In the genomic region with DNA sequence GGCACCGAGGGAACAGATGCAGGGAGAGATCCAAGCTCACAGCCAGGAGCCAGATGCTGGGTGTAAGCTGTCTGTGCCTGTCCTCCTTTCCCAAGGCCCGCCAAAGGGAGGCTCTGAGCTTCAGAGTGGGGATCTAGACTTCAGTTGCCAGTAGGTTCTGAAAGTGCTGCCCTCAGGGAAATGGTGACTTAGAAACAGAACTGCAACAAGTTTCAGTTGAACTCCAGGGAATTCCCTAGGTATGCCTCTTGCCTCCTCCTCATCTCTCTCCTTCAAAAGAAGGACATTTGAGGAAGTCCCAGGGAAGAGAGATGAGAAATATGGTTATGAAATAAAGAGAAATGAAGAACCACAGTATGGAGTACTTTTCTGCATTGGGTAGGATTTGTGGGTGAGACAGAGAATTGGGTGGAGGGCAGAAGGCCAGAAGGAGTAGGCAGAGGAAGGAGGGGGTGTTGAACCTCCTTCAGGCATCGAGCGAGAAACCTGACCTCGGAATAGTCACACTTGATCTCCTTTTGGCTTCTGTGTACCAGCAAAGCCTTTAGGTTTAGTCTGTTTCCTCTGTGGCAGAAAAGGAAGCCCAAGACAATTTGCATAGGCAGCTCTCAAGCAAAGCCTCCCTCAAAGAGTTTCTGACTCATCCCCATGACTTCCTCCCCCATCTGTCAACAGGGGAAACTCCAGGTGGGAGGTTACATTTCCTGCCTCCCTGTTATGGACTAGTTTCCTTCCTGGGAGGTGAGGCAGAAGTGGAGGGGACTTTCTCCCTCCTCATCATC, we compare ENCODE assay signal across 8 cellular contexts. TPM values are rescaled to one million over a fixed set of nuclear protein-coding genes. Genes with fewer than 3 reads are reported as not detected.
DNase-seq lines count a peak whose midpoint lies in the region; ATAC-seq, FAIRE-seq and TF ChIP-seq lines count a peak whose summit lies in the region.

No MANE protein-coding gene starts in this region.

- TF ChIP-seq CTCF in WTC11 (IDR thresholded peaks at IDR 0.05) (no peak), natural killer cell (IDR thresholded peaks at IDR 0.05) (no peak), gastroesophageal sphincter (IDR thresholded peaks at IDR 0.05) (no peak)

- peaks cover 0 to 6% (median 0%) of the 10 kb centered on the region in 3 donors for H3K4me1 ChIP-seq in gastroesophageal sphincter

- H3K4me3 ChIP-seq in gastroesophageal sphincter = no peak overlapping the region

- no peaks in the 10 kb centered on the region for H3K36me3 ChIP-seq in gastroesophageal sphincter

- FAIRE-seq in GM12891 (lab: Jason Lieb, UNC) (peak; percentile 88), urothelium cell line (lab: Jason Lieb, UNC) (peak; percentile 83)

- WGBS in gastroesophageal sphincter (ENCODE audit: low coverage in 1 of 2), 2 donors = 20 to 70% methylated on average over 1 to 5 of the region's 5 CpGs

- no peaks in the 10 kb centered on the region for H3K27me3 Mint-ChIP-seq in WTC11 (ENCODE audit: low read depth)
- H3K27me3 Mint-ChIP-seq in natural killer cell (ENCODE audit: low read depth in 2 of 2) = peaks cover 0 to 1% of the 10 kb centered on the region in 2 donors

- POLR2A ChIA-PET in WTC11 (lab: Charles Lee) = interaction anchor here (0.6 kb wide), 1 partner anchor 49 kb away, joined by 3 read pairs; no protein-coding TSS in a partner anchor

- TF ChIP-seq POLR2A in GM12891 (IDR thresholded peaks at IDR 0.05; ENCODE audit: low read depth, low read length) = 0 out of 2 replicates have a peak, but pooled peaks have one; percentile 14
- no peak for TF ChIP-seq POLR2A in gastroesophageal sphincter (IDR thresholded peaks at IDR 0.05)

- H3K27ac ChIP-seq in gastroesophageal sphincter = no peak overlapping the region

- H3K9me3 ChIP-seq in gastroesophageal sphincter = no peaks in the 10 kb centered on the region

- H3K27me3 ChIP-seq in gastroesophageal sphincter = no peaks in the 10 kb centered on the region

- ATAC-seq in WTC11 (peak; percentile 93), natural killer cell (peak; percentile 85 to 93 (median 88)), gastroesophageal sphincter (no peak)

- CTCF ChIA-PET in WTC11 (lab: Charles Lee) = interaction anchor here (0.6 to 2.1 kb wide), 7 partner anchors 14 to 490 kb away, joined by 3 to 11 read pairs (median 4); no protein-coding TSS in a partner anchor

- no peaks in the 10 kb centered on the region; the same call in 1 of the 2 replicates for H3K4me1 Mint-ChIP-seq in WTC11
- H3K4me1 Mint-ChIP-seq in natural killer cell = no peaks in the 10 kb centered on the region

- H3K27ac Mint-ChIP-seq in WTC11 = peak overlapping the region; percentile 85
- H3K27ac Mint-ChIP-seq in natural killer cell = no peak overlapping the region

- intact Hi-C loops in natural killer cell (cut with micrococcal nuclease) = loop anchor here (1.0 to 2.0 kb wide), 2 partner anchors 45 to 65 kb away; a partner anchor contains a TSS

- H3K36me3 Mint-ChIP-seq in WTC11 = no peaks in the 10 kb centered on the region
- no peaks in the 10 kb centered on the region for H3K36me3 Mint-ChIP-seq in natural killer cell

- H3K4me3 Mint-ChIP-seq in WTC11 (no peak overlapping the region), natural killer cell (no peak overlapping the region)

- H3K9me3 Mint-ChIP-seq in WTC11 = peaks cover 12% of the 10 kb centered on the region
- no peaks in the 10 kb centered on the region for H3K9me3 Mint-ChIP-seq in natural killer cell

- TF ChIP-seq EP300 in gastroesophageal sphincter (IDR thresholded peaks at IDR 0.05) = no peak

- peak; percentile 42 for DNase-seq in GM12891 (ENCODE audit: insufficient read length, low spot score)
- DNase-seq in H4 (ENCODE audit: low spot score) = peak; percentile 22
- peak; percentile 91 to 94 for DNase-seq in Kasumi-1 (lab: John Stamatoyannopoulos, UW)
- no peak for DNase-seq in WTC11 (ENCODE audit: low spot score)
- DNase-seq in dermis blood vessel endothelial cell = peak; percentile 94
- peak; percentile 40 for DNase-seq in natural killer cell
- peak; percentile 93 for DNase-seq in urothelium cell line (ENCODE audit: low spot score)

TF ChIP-seq in GM12891, 5 proteins besides CTCF, POLR2A, EP300 and RAD21:
- peak; percentile 89 for TF ChIP-seq SPI1 (IDR thresholded peaks at IDR 0.05; ENCODE audit: low read depth, low read length)
- 0 out of 2 replicates have a peak, but pooled peaks have one; percentile 28 for TF ChIP-seq TAF1 (IDR thresholded peaks at IDR 0.05; ENCODE audit: low read depth, low read length)
- peak; percentile 100 for TF ChIP-seq POU2F2 (IDR thresholded peaks at IDR 0.05; ENCODE audit: low read depth, low read length)
- TF ChIP-seq PAX5 (IDR thresholded peaks at IDR 0.05; ENCODE audit: insufficient read depth, low read length, severe bottlenecking) = peak; percentile 84
- TF ChIP-seq POLR2AphosphoS5 (IDR thresholded peaks at IDR 0.05; ENCODE audit: low read depth, low read length) = peak; percentile 54; the same call in 1 of the 2 replicates

TF ChIP-seq in WTC11, 78 proteins besides CTCF, POLR2A, EP300 and RAD21 (continues in another document):
- peak; percentile 30; the same call in 1 of the 2 replicates for TF ChIP-seq ZNF423 (CRISPR knock-in tag; IDR thresholded peaks at IDR 0.05)
- TF ChIP-seq, protein P1, sequence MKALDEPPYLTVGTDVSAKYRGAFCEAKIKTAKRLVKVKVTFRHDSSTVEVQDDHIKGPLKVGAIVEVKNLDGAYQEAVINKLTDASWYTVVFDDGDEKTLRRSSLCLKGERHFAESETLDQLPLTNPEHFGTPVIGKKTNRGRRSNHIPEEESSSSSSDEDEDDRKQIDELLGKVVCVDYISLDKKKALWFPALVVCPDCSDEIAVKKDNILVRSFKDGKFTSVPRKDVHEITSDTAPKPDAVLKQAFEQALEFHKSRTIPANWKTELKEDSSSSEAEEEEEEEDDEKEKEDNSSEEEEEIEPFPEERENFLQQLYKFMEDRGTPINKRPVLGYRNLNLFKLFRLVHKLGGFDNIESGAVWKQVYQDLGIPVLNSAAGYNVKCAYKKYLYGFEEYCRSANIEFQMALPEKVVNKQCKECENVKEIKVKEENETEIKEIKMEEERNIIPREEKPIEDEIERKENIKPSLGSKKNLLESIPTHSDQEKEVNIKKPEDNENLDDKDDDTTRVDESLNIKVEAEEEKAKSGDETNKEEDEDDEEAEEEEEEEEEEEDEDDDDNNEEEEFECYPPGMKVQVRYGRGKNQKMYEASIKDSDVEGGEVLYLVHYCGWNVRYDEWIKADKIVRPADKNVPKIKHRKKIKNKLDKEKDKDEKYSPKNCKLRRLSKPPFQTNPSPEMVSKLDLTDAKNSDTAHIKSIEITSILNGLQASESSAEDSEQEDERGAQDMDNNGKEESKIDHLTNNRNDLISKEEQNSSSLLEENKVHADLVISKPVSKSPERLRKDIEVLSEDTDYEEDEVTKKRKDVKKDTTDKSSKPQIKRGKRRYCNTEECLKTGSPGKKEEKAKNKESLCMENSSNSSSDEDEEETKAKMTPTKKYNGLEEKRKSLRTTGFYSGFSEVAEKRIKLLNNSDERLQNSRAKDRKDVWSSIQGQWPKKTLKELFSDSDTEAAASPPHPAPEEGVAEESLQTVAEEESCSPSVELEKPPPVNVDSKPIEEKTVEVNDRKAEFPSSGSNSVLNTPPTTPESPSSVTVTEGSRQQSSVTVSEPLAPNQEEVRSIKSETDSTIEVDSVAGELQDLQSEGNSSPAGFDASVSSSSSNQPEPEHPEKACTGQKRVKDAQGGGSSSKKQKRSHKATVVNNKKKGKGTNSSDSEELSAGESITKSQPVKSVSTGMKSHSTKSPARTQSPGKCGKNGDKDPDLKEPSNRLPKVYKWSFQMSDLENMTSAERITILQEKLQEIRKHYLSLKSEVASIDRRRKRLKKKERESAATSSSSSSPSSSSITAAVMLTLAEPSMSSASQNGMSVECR (CRISPR knock-in tag; IDR thresholded peaks at IDR 0.05; ENCODE audit: borderline replicate concordance) = no peak
- TF ChIP-seq ZBTB21 (CRISPR knock-in tag; IDR thresholded peaks at IDR 0.05; ENCODE audit: borderline replicate concordance) = no peak
- no peak for TF ChIP-seq SMAD4 (CRISPR knock-in tag; IDR thresholded peaks at IDR 0.05)
- no peak for TF ChIP-seq NR1H2 (CRISPR knock-in tag; IDR thresholded peaks at IDR 0.05)
- no peak for TF ChIP-seq TEAD4 (CRISPR knock-in tag; IDR thresholded peaks at IDR 0.05)
- TF ChIP-seq, protein P2, sequence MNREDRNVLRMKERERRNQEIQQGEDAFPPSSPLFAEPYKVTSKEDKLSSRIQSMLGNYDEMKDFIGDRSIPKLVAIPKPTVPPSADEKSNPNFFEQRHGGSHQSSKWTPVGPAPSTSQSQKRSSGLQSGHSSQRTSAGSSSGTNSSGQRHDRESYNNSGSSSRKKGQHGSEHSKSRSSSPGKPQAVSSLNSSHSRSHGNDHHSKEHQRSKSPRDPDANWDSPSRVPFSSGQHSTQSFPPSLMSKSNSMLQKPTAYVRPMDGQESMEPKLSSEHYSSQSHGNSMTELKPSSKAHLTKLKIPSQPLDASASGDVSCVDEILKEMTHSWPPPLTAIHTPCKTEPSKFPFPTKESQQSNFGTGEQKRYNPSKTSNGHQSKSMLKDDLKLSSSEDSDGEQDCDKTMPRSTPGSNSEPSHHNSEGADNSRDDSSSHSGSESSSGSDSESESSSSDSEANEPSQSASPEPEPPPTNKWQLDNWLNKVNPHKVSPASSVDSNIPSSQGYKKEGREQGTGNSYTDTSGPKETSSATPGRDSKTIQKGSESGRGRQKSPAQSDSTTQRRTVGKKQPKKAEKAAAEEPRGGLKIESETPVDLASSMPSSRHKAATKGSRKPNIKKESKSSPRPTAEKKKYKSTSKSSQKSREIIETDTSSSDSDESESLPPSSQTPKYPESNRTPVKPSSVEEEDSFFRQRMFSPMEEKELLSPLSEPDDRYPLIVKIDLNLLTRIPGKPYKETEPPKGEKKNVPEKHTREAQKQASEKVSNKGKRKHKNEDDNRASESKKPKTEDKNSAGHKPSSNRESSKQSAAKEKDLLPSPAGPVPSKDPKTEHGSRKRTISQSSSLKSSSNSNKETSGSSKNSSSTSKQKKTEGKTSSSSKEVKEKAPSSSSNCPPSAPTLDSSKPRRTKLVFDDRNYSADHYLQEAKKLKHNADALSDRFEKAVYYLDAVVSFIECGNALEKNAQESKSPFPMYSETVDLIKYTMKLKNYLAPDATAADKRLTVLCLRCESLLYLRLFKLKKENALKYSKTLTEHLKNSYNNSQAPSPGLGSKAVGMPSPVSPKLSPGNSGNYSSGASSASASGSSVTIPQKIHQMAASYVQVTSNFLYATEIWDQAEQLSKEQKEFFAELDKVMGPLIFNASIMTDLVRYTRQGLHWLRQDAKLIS (CRISPR knock-in tag; IDR thresholded peaks at IDR 0.05; ENCODE audit: borderline replicate concordance) = 0 out of 2 replicates have a peak, but pooled peaks have one; percentile 16
- TF ChIP-seq ZNF416 (CRISPR knock-in tag; IDR thresholded peaks at IDR 0.05) = no peak
- TF ChIP-seq FOXP1 (CRISPR knock-in tag; IDR thresholded peaks at IDR 0.05; ENCODE audit: borderline replicate concordance) = no peak

RNA-seq across cellular contexts. Expression of a gene that starts 45.7 kb away (rescaled TPM):
- polyA plus RNA-seq in GM12891 (2012; ENCODE audit: low read depth, missing spikeins) = 1.7 TPM
- 0.90 TPM in 1 of 2 replicates, not detected in the other for total RNA-seq in H4 (2014; rRNA removed; shearing (Covaris generic))
- total RNA-seq in WTC11 (2021) = 13.6 to 19.9 TPM (median 19.5 TPM) in 3 replicates
- total RNA-seq in dermis blood vessel endothelial cell = 4.0 and 7.8 TPM in 2 replicates
- total RNA-seq in natural killer cell = 1 to 10 TPM in 2 of 3 donors, under 1 TPM in 1; 0.38 to 2.1 (median 2.1) TPM
- 1 to 10 TPM; 1.5 to 5.2 (median 2.6) TPM for total RNA-seq in gastroesophageal sphincter
